ENCODE assay signal across 31 cellular contexts in genomic region chr2:147696426-147696825, GRCh38.
A peak's percentile ranks its signal among the peaks of the same experiment; 100 is the strongest.
DNase-seq lines count a peak whose midpoint lies in the region; ATAC-seq and TF ChIP-seq lines count a peak whose summit lies in the region.
"Had no signal": no experiment of that assay in that cellular context is flagged by ENCODE, and none has a peak within 500 bp of the region (broad histone marks: within the 10 kb centered on the region; RNA-seq: fewer than 3 reads in every experiment).

No MANE protein-coding gene starts in this region.

- H3K4me1 ChIP-seq in GM23248 (ENCODE audit: insufficient read depth) = no peaks in the 10 kb centered on the region
- 0 out of 2 replicates have a peak, but pooled peaks cover 11% of the 10 kb centered on the region for H3K4me1 ChIP-seq in PC-9 (replicated peaks; ENCODE audit: insufficient read depth)
- no peaks in the 10 kb centered on the region for H3K4me1 ChIP-seq in left ventricle myocardium inferior
- H3K4me1 ChIP-seq: lower lobe of right lung, psoas muscle, sigmoid colon, SJSA1, upper lobe of right lung had no signal

- H4K20me1 ChIP-seq in GM23248 (ENCODE audit: insufficient read depth) = no peaks in the 10 kb centered on the region
- H4K20me1 ChIP-seq in PC-9 (ENCODE audit: insufficient read depth) = no peaks in the 10 kb centered on the region
- H4K20me1 ChIP-seq: BLaER1 treated with 17β-estradiol and CSF1 and Interleukin-3, amounts not matched to agents 10 nM and 100 nM had no signal

- H3K4me2 ChIP-seq in GM23248 (ENCODE audit: unreplicated experiment) = no peak overlapping the region
- peak overlapping the region; percentile 19; the same call in 1 of the 2 replicates for H3K4me2 ChIP-seq in PC-9
- H3K4me2 ChIP-seq: BLaER1 treated with 17β-estradiol and CSF1 and Interleukin-3, amounts not matched to agents 10 nM and 100 nM had no signal

- H3K4me1 Mint-ChIP-seq in stimulated activated naive CD8-positive, alpha-beta T cell treated with anti-CD3 and anti-CD28 coated beads, Interleukin-15, amount 100 ng/mL, for 72 hours = no peaks in the 10 kb centered on the region
- H3K4me1 Mint-ChIP-seq: stimulated activated effector memory CD8-positive, alpha-beta T cell treated with anti-CD3 and anti-CD28 coated beads, Interleukin-12 subunit alpha, Interleukin-12 subunit beta, amount 100 ng/mL, for 72 hours had no signal

- H3K27ac Mint-ChIP-seq in stimulated activated naive CD8-positive, alpha-beta T cell treated with anti-CD3 and anti-CD28 coated beads, Interleukin-15, amount 100 ng/mL, for 72 hours = no peak overlapping the region
- H3K27ac Mint-ChIP-seq: activated naive CD4-positive, alpha-beta T cell treated with anti-CD3 and anti-CD28 coated beads, Interleukin-2, amount 50 U/mL, for 72 hours; naive thymus-derived CD8-positive, alpha-beta T cell; stimulated activated effector memory CD8-positive, alpha-beta T cell treated with anti-CD3 and anti-CD28 coated beads, Interleukin-12 subunit alpha, Interleukin-12 subunit beta, amount 100 ng/mL, for 72 hours had no signal

- peaks cover 14% of the 10 kb centered on the region; the same call in 1 of the 2 replicates for H3K27me3 ChIP-seq in GM23248 (replicated peaks; ENCODE audit: insufficient read depth)
- H3K27me3 ChIP-seq in PC-9 (ENCODE audit: insufficient read depth, low read depth) = no peaks in the 10 kb centered on the region
- no peaks in the 10 kb centered on the region for H3K27me3 ChIP-seq in left ventricle myocardium inferior (ENCODE audit: low read depth)
- H3K27me3 ChIP-seq: BLaER1 treated with 17β-estradiol and CSF1 and Interleukin-3, amounts not matched to agents 10 nM and 100 nM; sigmoid colon; SJSA1; upper lobe of right lung had no signal

- H3K4me3 Mint-ChIP-seq in stimulated activated naive CD8-positive, alpha-beta T cell treated with anti-CD3 and anti-CD28 coated beads, Interleukin-15, amount 100 ng/mL, for 72 hours = no peak overlapping the region
- H3K4me3 Mint-ChIP-seq: naive thymus-derived CD8-positive, alpha-beta T cell; stimulated activated effector memory CD8-positive, alpha-beta T cell treated with anti-CD3 and anti-CD28 coated beads, Interleukin-12 subunit alpha, Interleukin-12 subunit beta, amount 100 ng/mL, for 72 hours had no signal

- H3K27me3 Mint-ChIP-seq in stimulated activated naive CD8-positive, alpha-beta T cell treated with anti-CD3 and anti-CD28 coated beads, Interleukin-15, amount 100 ng/mL, for 72 hours = peaks cover 9% of the 10 kb centered on the region

- BruUV-seq in PC-9 (replicated peaks; lab: Mats Ljungman, UMichigan) = no TSS peak

- intact Hi-C loops in PC-9 (cut with micrococcal nuclease; ENCODE audit: unreplicated experiment) (no loop called here), left colon (cut with DNase I, micrococcal nuclease) (no loop called here), left ventricle myocardium inferior (cut with micrococcal nuclease) (no loop called here)

- peak; percentile 97 for ATAC-seq in left colon
- no peak for ATAC-seq in stimulated activated naive CD8-positive, alpha-beta T cell treated with anti-CD3 and anti-CD28 coated beads, Interleukin-15, amount 100 ng/mL, for 72 hours
- ATAC-seq: activated naive CD4-positive, alpha-beta T cell treated with anti-CD3 and anti-CD28 coated beads, Interleukin-2, amount 50 U/mL, for 72 hours; naive thymus-derived CD8-positive, alpha-beta T cell; psoas muscle; stimulated activated effector memory CD8-positive, alpha-beta T cell treated with anti-CD3 and anti-CD28 coated beads, Interleukin-12 subunit alpha, Interleukin-12 subunit beta, amount 100 ng/mL, for 72 hours; upper lobe of right lung had no signal

- no peaks in the 10 kb centered on the region for H3K9me3 ChIP-seq in GM23248 (ENCODE audit: low read depth)
- no peaks in the 10 kb centered on the region for H3K9me3 ChIP-seq in PC-9 (ENCODE audit: insufficient read depth, low read depth)
- no peaks in the 10 kb centered on the region for H3K9me3 ChIP-seq in left ventricle myocardium inferior (replicated peaks)
- H3K9me3 ChIP-seq: lower lobe of right lung, psoas muscle, sigmoid colon, upper lobe of right lung had no signal

- H3F3A ChIP-seq in GM23248 (ENCODE audit: insufficient read depth) (no peaks in the 10 kb centered on the region), PC-9 (ENCODE audit: insufficient read depth, low read depth) (no peaks in the 10 kb centered on the region)

- H3K9me2 ChIP-seq in GM23248 (ENCODE audit: insufficient read depth) (no peaks in the 10 kb centered on the region), PC-9 (ENCODE audit: insufficient read depth) (no peaks in the 10 kb centered on the region)

- H3K4me3 ChIP-seq in GM23248 (no peak overlapping the region), PC-9 (no peak overlapping the region), left ventricle myocardium inferior (no peak overlapping the region)
- H3K4me3 ChIP-seq: BLaER1 treated with 17β-estradiol and CSF1 and Interleukin-3, amounts not matched to agents 10 nM and 100 nM; lower lobe of right lung; psoas muscle; sigmoid colon; SJSA1; upper lobe of right lung had no signal

- TF ChIP-seq CTCF in PC-9 (conservative IDR thresholded peaks at IDR 0.05) = no peak
- no peak for TF ChIP-seq CTCF in left ventricle myocardium inferior (IDR thresholded peaks at IDR 0.05; ENCODE audit: borderline replicate concordance)

- H3K36me3 ChIP-seq in GM23248 (ENCODE audit: low read depth) (no peaks in the 10 kb centered on the region), PC-9 (ENCODE audit: low read depth) (no peaks in the 10 kb centered on the region), left ventricle myocardium inferior (no peaks in the 10 kb centered on the region)
- H3K36me3 ChIP-seq: BLaER1 treated with 17β-estradiol and CSF1 and Interleukin-3, amounts not matched to agents 10 nM and 100 nM; lower lobe of right lung; sigmoid colon; SJSA1; upper lobe of right lung had no signal

- 62 to 64% methylated on average over 2 of the region's 2 CpGs for WGBS in GM23248 (ENCODE audit: low coverage in 1 of 2, low lambda C conversion rate in 2 of 2, missing lambda C conversion rate in 2 of 2), 2 experiments

- DNase-seq in A172 (ENCODE audit: low spot score) (peak; percentile 4), GM23248 (peak; percentile 10), PC-9 (peak in 1 of 2 experiments; percentile 52), left colon (no peak), C1 segment of cervical spinal cord (lab: John Stamatoyannopoulos, UW) (no peak), left ventricle myocardium inferior (no peak)
- no peak for DNase-seq in stimulated activated naive CD8-positive, alpha-beta T cell treated with anti-CD3 and anti-CD28 coated beads, Interleukin-15, amount 100 ng/mL, for 72 hours
- no peak for DNase-seq in activated CD4-positive, CD25-positive, alpha-beta regulatory T cell (lab: John Stamatoyannopoulos, UW)
- DNase-seq: activated CD4-positive, alpha-beta T cell treated with anti-CD3 and anti-CD28 coated beads for 48 hours; amygdala; DMS79; effector CD4-positive, alpha-beta T cell; HCEC 1CT; head of caudate nucleus; Karpas-422; kidney; lower lobe of right lung; naive thymus-derived CD8-positive, alpha-beta T cell; NCI-H1694; NCI-H774; occipital lobe; psoas muscle; sigmoid colon; substantia nigra; T-helper 9 cell; upper lobe of right lung had no signal

- H3K79me2 ChIP-seq in GM23248 (ENCODE audit: insufficient read depth) (no peaks in the 10 kb centered on the region), PC-9 (ENCODE audit: low read depth) (no peaks in the 10 kb centered on the region)

- H2AFZ ChIP-seq in GM23248 (no peak overlapping the region), PC-9 (no peak overlapping the region)

- H3K9ac ChIP-seq in GM23248 = no peak overlapping the region
- H3K9ac ChIP-seq: BLaER1 treated with 17β-estradiol and CSF1 and Interleukin-3, amounts not matched to agents 10 nM and 100 nM had no signal

- no peak overlapping the region for H3K27ac ChIP-seq in GM23248
- H3K27ac ChIP-seq in PC-9 = no peak overlapping the region
- H3K27ac ChIP-seq in left ventricle myocardium inferior (replicated peaks) = no peak overlapping the region
- H3K27ac ChIP-seq: BLaER1 treated with 17β-estradiol and CSF1 and Interleukin-3, amounts not matched to agents 10 nM and 100 nM; lower lobe of right lung; psoas muscle; sigmoid colon; SJSA1; upper lobe of right lung; VCaP had no signal

- CTCF ChIA-PET in PC-9 (lab: Charles Lee) = no interaction called here

- in situ Hi-C loops in GM23248 (cut with MboI) = no loop called here

- peaks cover 0 to 1% of the 10 kb centered on the region in 2 donors for H3K9me3 Mint-ChIP-seq in stimulated activated naive CD8-positive, alpha-beta T cell treated with anti-CD3 and anti-CD28 coated beads, Interleukin-15, amount 100 ng/mL, for 72 hours
- H3K9me3 Mint-ChIP-seq: stimulated activated effector memory CD8-positive, alpha-beta T cell treated with anti-CD3 and anti-CD28 coated beads, Interleukin-12 subunit alpha, Interleukin-12 subunit beta, amount 100 ng/mL, for 72 hours had no signal

- POLR2A ChIA-PET in PC-9 (lab: Charles Lee; ENCODE audit: unreplicated experiment) = no interaction called here

Comparison
In these comparisons a context has a peak if more than half of its experiments do, and no peak if none do; other contexts are left out.
1. DNase-seq: peak in A172 (single experiment) and GM23248 (single experiment); none in left colon (0 of 2), C1 segment of cervical spinal cord (0 of 14), stimulated activated naive CD8-positive, alpha-beta T cell treated with anti-CD3 and anti-CD28 coated beads, Interleukin-15, amount 100 ng/mL, for 72 hours (0 of 2), activated CD4-positive, CD25-positive, alpha-beta regulatory T cell (0 of 4) and left ventricle myocardium inferior (single experiment).